10 cellular contexts compared by ENCODE assay signal in the genomic region with DNA sequence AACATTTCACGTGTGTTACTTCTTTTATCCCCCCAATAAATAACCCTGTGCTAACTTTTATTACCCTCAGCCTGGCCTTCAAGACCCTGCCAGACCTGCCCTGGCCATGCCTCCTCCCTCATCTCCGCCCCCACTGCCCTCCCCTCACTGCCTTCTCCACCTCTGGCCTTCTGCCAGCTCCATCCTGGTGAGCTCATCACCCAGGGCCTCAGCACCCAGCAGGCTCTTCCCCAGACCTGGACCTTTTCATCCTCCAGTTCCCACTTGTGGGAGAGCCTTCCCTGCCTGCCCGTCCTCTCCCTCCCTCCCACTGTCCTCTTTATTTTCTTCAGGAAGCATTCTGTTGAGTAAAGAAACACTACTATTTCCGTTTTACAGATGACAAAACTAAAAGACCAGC.
DNase-seq lines count a peak whose midpoint lies in the region; ATAC-seq and FAIRE-seq lines count a peak whose summit lies in the region.
"Had no signal": no experiment of that assay in that cellular context is flagged by ENCODE, and none has a peak within 500 bp of the region (broad histone marks: within the 10 kb centered on the region; RNA-seq: fewer than 3 reads in every experiment).

No MANE protein-coding gene starts in this region.

- DNase-seq in Right ventricle myocardium superior, result peak; percentile 53
- no peak for DNase-seq in Right ventricle myocardium inferior (ENCODE audit: missing footprints)
- DNase-seq in urothelium cell line (ENCODE audit: low spot score), result peak; percentile 36
- no peak for DNase-seq in stimulated activated naive CD4-positive, alpha-beta T cell treated with Interleukin-2 at 50 U/mL for 16 hours (lab: John Stamatoyannopoulos, UW)
- no peak for DNase-seq in stimulated activated CD4-positive, alpha-beta T cell treated with anti-CD3 and anti-CD28 coated beads, Interleukin-2, amount 100 ng/mL, for 48 hours
- DNase-seq: activated CD4-positive, alpha-beta T cell treated with anti-CD3 and anti-CD28 coated beads for 1 hour; upper lobe of left lung had no signal

- H3K9me3 Mint-ChIP-seq in activated T-helper 17 cell treated with anti-CD3 and anti-CD28 coated beads, Interleukin-2, amount 50 U/mL, for 72 hours, result no peaks in the 10 kb centered on the region

- ATAC-seq in Right ventricle myocardium superior (ENCODE audit: poor library complexity) (no peak), Right ventricle myocardium inferior (no peak), HG02870 (IDR thresholded peaks at IDR 0.05; ENCODE audit: unreplicated experiment) (no peak)
- no peak for ATAC-seq in activated T-helper 17 cell treated with anti-CD3 and anti-CD28 coated beads, Interleukin-2, amount 50 U/mL, for 72 hours (replicated peaks)

- peaks cover 68% of the 10 kb centered on the region for H3K36me3 Mint-ChIP-seq in activated T-helper 17 cell treated with anti-CD3 and anti-CD28 coated beads, Interleukin-2, amount 50 U/mL, for 72 hours (ENCODE audit: low read depth)

- FAIRE-seq in urothelium cell line (lab: Jason Lieb, UNC), result no peak

- H3K9ac ChIP-seq in iPS-15b (ENCODE audit: low read depth, low read length), result peak overlapping the region; percentile 37

- peaks cover 20% of the 10 kb centered on the region for H3K4me1 Mint-ChIP-seq in activated T-helper 17 cell treated with anti-CD3 and anti-CD28 coated beads, Interleukin-2, amount 50 U/mL, for 72 hours

- peaks cover 25% of the 10 kb centered on the region for H3K36me3 ChIP-seq in iPS-15b (ENCODE audit: control insufficient read depth, insufficient read depth, low read length)

- H3K27me3 Mint-ChIP-seq in activated T-helper 17 cell treated with anti-CD3 and anti-CD28 coated beads, Interleukin-2, amount 50 U/mL, for 72 hours, result no peaks in the 10 kb centered on the region

- intact Hi-C loops in Right ventricle myocardium superior (cut with DNase I) (loop anchor here (10.0 kb wide), 1 partner anchor 201 kb away; no protein-coding TSS in a partner anchor), Right ventricle myocardium inferior (cut with DNase I) (no loop called here)

- H3K9me3 ChIP-seq in iPS-15b (ENCODE audit: control insufficient read depth, insufficient read depth, low read length), result no peaks in the 10 kb centered on the region
- H3K9me3 ChIP-seq: upper lobe of left lung had no signal

- H3K4me1 ChIP-seq in iPS-15b (ENCODE audit: control insufficient read depth, insufficient read depth, low read length), result no peaks in the 10 kb centered on the region

- no peaks in the 10 kb centered on the region for H3K27me3 ChIP-seq in iPS-15b (ENCODE audit: control insufficient read depth, insufficient read depth, low read length)
- H3K27me3 ChIP-seq: upper lobe of left lung had no signal

- H3K4me3 ChIP-seq in iPS-15b (ENCODE audit: low read depth, low read length), result no peak overlapping the region
- H3K4me3 ChIP-seq: upper lobe of left lung had no signal

- no peak overlapping the region for H3K4me3 Mint-ChIP-seq in activated T-helper 17 cell treated with anti-CD3 and anti-CD28 coated beads, Interleukin-2, amount 50 U/mL, for 72 hours

- H3K27ac Mint-ChIP-seq in activated T-helper 17 cell treated with anti-CD3 and anti-CD28 coated beads, Interleukin-2, amount 50 U/mL, for 72 hours, result peak overlapping the region; percentile 52

Comparison
In these comparisons a context has a peak if more than half of its experiments do, and no peak if none do; other contexts are left out.
1. DNase-seq: peak in Right ventricle myocardium superior (single experiment) and urothelium cell line (single experiment); none in Right ventricle myocardium inferior (single experiment), stimulated activated naive CD4-positive, alpha-beta T cell treated with Interleukin-2 at 50 U/mL for 16 hours (single experiment) and stimulated activated CD4-positive, alpha-beta T cell treated with anti-CD3 and anti-CD28 coated beads, Interleukin-2, amount 100 ng/mL, for 48 hours (0 of 2).